8 cellular contexts compared by ENCODE assay signal in genomic region chr19:6632747-6633455, GRCh38. TPM values are rescaled to one million over a fixed set of nuclear protein-coding genes. Genes with fewer than 3 reads are reported as not detected.
DNase-seq lines count a peak whose midpoint lies in the region; ATAC-seq and TF ChIP-seq lines count a peak whose summit lies in the region.
"Not testable (repeated sequence)": the region's sequence is repeated elsewhere in the genome, so short reads cannot be mapped to it uniquely, and the experiment has no call there.

No MANE protein-coding gene starts in this region.

- TF ChIP-seq CTCF in GM12874 (IDR thresholded peaks at IDR 0.05; ENCODE audit: insufficient read depth, low read depth, low read length) (peak; percentile 77), right lobe of liver (IDR thresholded peaks at IDR 0.05) (peak; percentile 62 to 80 (median 76)), spleen (IDR thresholded peaks at IDR 0.05 in 8 of 11, conservative IDR thresholded peaks at IDR 0.05 in 3 of 11) (peak; percentile 43 to 82 (median 75))

- not testable (repeated sequence) for H3K9me3 ChIP-seq in right lobe of liver, spleen

- intact Hi-C loops in right lobe of liver (cut with DNase I) (loop anchor here (10.0 kb wide), 1 partner anchor 232 kb away; no protein-coding TSS in a partner anchor), spleen (cut with DNase I; ENCODE audit: low total_unique reads) (loop anchor here (5.0 kb wide), 1 partner anchor 229 kb away; no protein-coding TSS in a partner anchor)

- in situ Hi-C loops in SK-MEL-5 (cut with HindIII; ENCODE audit: low pct_unique_long_range_greater_than_20kb, low sequenced_read_pairs), result not testable (repeated sequence)

- peaks cover 41% of the 10 kb centered on the region for H3K4me1 Mint-ChIP-seq in activated T-cell treated with anti-CD3 and anti-CD28 coated beads, Interleukin-2, amount 50 U/mL, for 72 hours (ENCODE audit: low read depth)

- H3K4me3 Mint-ChIP-seq in activated T-cell treated with anti-CD3 and anti-CD28 coated beads, Interleukin-2, amount 50 U/mL, for 72 hours, result not testable (repeated sequence)

- not testable (repeated sequence) for H3K36me3 ChIP-seq in right lobe of liver, spleen

- not testable (repeated sequence) for H3K4me1 ChIP-seq in right lobe of liver
- H3K4me1 ChIP-seq in spleen, result peaks cover 0 to 19% (median 6%) of the 10 kb centered on the region in 6 donors

- DNase-seq in AG08395 (ENCODE audit: low spot score) (peak; percentile 18), NCI-H1105 treated with DMSO at 0.1 percent for 48 hours (lab: John Stamatoyannopoulos, UW) (peak; percentile 21), SK-MEL-5 (ENCODE audit: low read depth, low spot score) (peak; percentile 78), erythroblast (lab: John Stamatoyannopoulos, UW) (peak; percentile 68), right lobe of liver (peak; percentile 73 to 77 (median 77)), spleen (peak; percentile 90)
- peak; percentile 57 to 64 for DNase-seq in activated T-cell treated with anti-CD3 and anti-CD28 coated beads, Interleukin-2, amount 50 U/mL, for 72 hours

- ATAC-seq in activated T-cell treated with anti-CD3 and anti-CD28 coated beads, Interleukin-2, amount 50 U/mL, for 72 hours (replicated peaks in 1 of 2), result not testable (repeated sequence)
- ATAC-seq in right lobe of liver, result peak; percentile 30 to 56 (median 50)

- 43% methylated on average over 11 of the region's 26 CpGs for WGBS in right lobe of liver (ENCODE audit: insufficient coverage, low coverage, low lambda C conversion rate, missing lambda C conversion rate)
- WGBS in spleen, 5 donors, result 47 to 57% (median 50%) methylated on average over 25 to 26 of the region's 26 CpGs

- H3K4me3 ChIP-seq in right lobe of liver, spleen: not testable (repeated sequence)

- H3K9me3 Mint-ChIP-seq in activated T-cell treated with anti-CD3 and anti-CD28 coated beads, Interleukin-2, amount 50 U/mL, for 72 hours, result not testable (repeated sequence)

- not testable (repeated sequence) for H3K27ac Mint-ChIP-seq in activated T-cell treated with anti-CD3 and anti-CD28 coated beads, Interleukin-2, amount 50 U/mL, for 72 hours

- H3K27me3 ChIP-seq in right lobe of liver, result not testable (repeated sequence)
- peaks cover 0 to 20% (median 0%) of the 10 kb centered on the region in 7 donors for H3K27me3 ChIP-seq in spleen (replicated peaks in 1 of 7)

- not testable (repeated sequence) for H3K36me3 Mint-ChIP-seq in activated T-cell treated with anti-CD3 and anti-CD28 coated beads, Interleukin-2, amount 50 U/mL, for 72 hours (ENCODE audit: insufficient read depth in 2 of 2)

- H3K27me3 Mint-ChIP-seq in activated T-cell treated with anti-CD3 and anti-CD28 coated beads, Interleukin-2, amount 50 U/mL, for 72 hours (ENCODE audit: low read depth), result not testable (repeated sequence)

- H3K27ac ChIP-seq in right lobe of liver, spleen: not testable (repeated sequence)

- not testable (repeated sequence) for TF ChIP-seq POLR2A in erythroblast (IDR thresholded peaks at IDR 0.05; ENCODE audit: low read length); right lobe of liver (IDR thresholded peaks at IDR 0.05); spleen (IDR thresholded peaks at IDR 0.05)

RNA-seq across cellular contexts. Expression of gene TNFSF14, which starts 37.1 kb away (rescaled TPM):
- not detected in 2 replicates for total RNA-seq in SK-MEL-5 (2014; rRNA removed; shearing (Covaris generic))
- not detected in 2 replicates for polyA plus RNA-seq in SK-MEL-5 (2015; cell fraction: cytosol; rRNA removed)
- not detected in 2 replicates for polyA plus RNA-seq in SK-MEL-5 (2015; cell fraction: nucleus; rRNA removed)
- 10 to 100 TPM; 23.1 to 25.4 TPM for total RNA-seq in activated T-cell treated with anti-CD3 and anti-CD28 coated beads, Interleukin-2, amount 50 U/mL, for 72 hours
- total RNA-seq in right lobe of liver, result 10 to 100 TPM in 3 of 6 experiments, 1 to 10 TPM in 3; 6.4 to 71.1 (median 14.6) TPM
- total RNA-seq in spleen, result 10 to 100 TPM in 2 of 7 donors, 1 to 10 TPM in 5; 5.2 to 10.6 (median 8.2) TPM
- 1 to 10 TPM in 2 of 3 donors, under 1 TPM in 1; 0.41 to 1.6 (median 1.1) TPM for polyA plus RNA-seq in spleen

RNA-seq across cellular contexts. Expression of gene CD70, which starts 42.0 kb away (rescaled TPM):
- total RNA-seq in SK-MEL-5 (2014; rRNA removed; shearing (Covaris generic)), result not detected in 2 replicates
- not detected in 2 replicates for polyA plus RNA-seq in SK-MEL-5 (2015; cell fraction: cytosol; rRNA removed)
- polyA plus RNA-seq in SK-MEL-5 (2015; cell fraction: nucleus; rRNA removed), result 0.70 TPM in 1 of 2 replicates, not detected in the other
- 10 to 100 TPM; 25.0 to 31.5 TPM for total RNA-seq in activated T-cell treated with anti-CD3 and anti-CD28 coated beads, Interleukin-2, amount 50 U/mL, for 72 hours
- total RNA-seq in right lobe of liver (not detected), spleen (1 to 10 TPM in 6 of 7 donors, under 1 TPM in 1; 0.69 to 7.3 (median 3.0) TPM)
- polyA plus RNA-seq in spleen, result 1 to 10 TPM; 3.6 to 6.6 (median 3.9) TPM

Comparison
In these comparisons a context has a peak if more than half of its experiments do, and no peak if none do; other contexts are left out.
1. DNase-seq: peak in every context shown above with its lines; median percentile 90 in spleen; 78 in SK-MEL-5; 77 in right lobe of liver; 68 in erythroblast; 60 in activated T-cell treated with anti-CD3 and anti-CD28 coated beads, Interleukin-2, amount 50 U/mL, for 72 hours; 21 in NCI-H1105 treated with DMSO at 0.1 percent for 48 hours; 18 in AG08395.